ENCODE assay signal across 8 cellular contexts in genomic region chr3:42117175-42118008, GRCh38. TPM values are rescaled to one million over a fixed set of nuclear protein-coding genes. Genes with fewer than 3 reads are reported as not detected.
DNase-seq lines count a peak whose midpoint lies in the region; ATAC-seq, FAIRE-seq and TF ChIP-seq lines count a peak whose summit lies in the region.

No MANE protein-coding gene starts in this region.

- H2AK9ac ChIP-seq in IMR-90 (replicated peaks; ENCODE audit: low read depth, low read length, poor library complexity): peak overlapping the region; percentile 5

- in situ Hi-C loops in IMR-90 (cut with MboI; ENCODE audit: low sequenced_read_pairs) (loop anchor here (5.0 to 25.0 kb wide), 2 partner anchors 75 to 320 kb away; no protein-coding TSS in a partner anchor), mammary epithelial cell (cut with MboI; ENCODE audit: low sequenced_read_pairs in 2 of 2) (no loop called here), HepG2 (cut with HindIII; ENCODE audit: extremely low pct_ligation_motif_present, low pct_unique_long_range_greater_than_20kb) (loop anchor here (10.0 to 25.0 kb wide), 2 partner anchors 77 to 320 kb away; no protein-coding TSS in a partner anchor)

- ATAC-seq in IMR-90 (ENCODE audit: low read depth): peak; percentile 74
- ATAC-seq in HepG2: peak; percentile 69
- ATAC-seq in HG03097 (IDR thresholded peaks at IDR 0.05; ENCODE audit: low FRiP score, unreplicated experiment): no peak
- no peak for ATAC-seq in GM18517 (IDR thresholded peaks at IDR 0.05; ENCODE audit: unreplicated experiment)
- ATAC-seq in activated CD4-positive, CD25-positive, alpha-beta regulatory T cell treated with anti-CD3 and anti-CD28 coated beads, Interleukin-2, amount 50 U/mL, for 24 hours: no peak

- H4K20me1 ChIP-seq in IMR-90 (ENCODE audit: insufficient read depth, low read length) (peaks cover 23% of the 10 kb centered on the region), mammary epithelial cell (ENCODE audit: insufficient read depth, low read length) (no peaks in the 10 kb centered on the region), HepG2 (ENCODE audit: insufficient read depth, low read length) (peaks cover 2% of the 10 kb centered on the region; the same call in 1 of the 2 replicates)

- H3K27ac ChIP-seq in IMR-90 (ENCODE audit: insufficient read depth, low read length) (no peak overlapping the region), mammary epithelial cell (ENCODE audit: insufficient read depth, low read depth, low read length) (peak overlapping the region; percentile 69), HepG2 (ENCODE audit: extremely low read length, insufficient read depth, low read length) (no peak overlapping the region)

- 24% methylated on average over 5 of the region's 14 CpGs; no CpG with 5 or more reads in 1 of the 2 experiments for WGBS in IMR-90 (ENCODE audit: extremely low coverage in 2 of 2, insufficient read length in 1 of 2), 2 experiments
- 2% methylated on average over 9 of the region's 14 CpGs for WGBS in mammary epithelial cell (ENCODE audit: low coverage, missing lambda C conversion rate)
- 76% methylated on average over 14 of the region's 14 CpGs for WGBS in HepG2 (ENCODE audit: low lambda C conversion rate)

- H3K4me3 ChIP-seq in BE2C (ENCODE audit: low read depth, low read length) (no peak overlapping the region), IMR-90 (ENCODE audit: insufficient read depth, low read depth, low read length) (no peak overlapping the region), mammary epithelial cell (replicated peaks in 1 of 3; ENCODE audit: insufficient read depth in 1 of 3, low read depth in 2 of 3, low read length in 3 of 3) (no peak overlapping the region), HepG2 (replicated peaks in 1 of 3; ENCODE audit: insufficient read depth in 1 of 3, low read depth in 2 of 3, low read length in 3 of 3) (no peak overlapping the region)

- H2AFZ ChIP-seq in IMR-90 (replicated peaks; ENCODE audit: low read length, poor library complexity) (peak overlapping the region; percentile 61), mammary epithelial cell (ENCODE audit: low read depth, low read length) (no peak overlapping the region), HepG2 (ENCODE audit: low read length) (no peak overlapping the region)

- peaks cover 7 to 38% of the 10 kb centered on the region in 2 experiments; a peak in 3 of 4 replicates for H3K79me1 ChIP-seq in IMR-90 (ENCODE audit: low read depth in 1 of 2, low read length in 2 of 2)

- H3K23ac ChIP-seq in IMR-90 (ENCODE audit: low read depth, low read length): no peak overlapping the region

- POLR2A ChIA-PET in IMR-90 (lab: Charles Lee; ENCODE audit: unreplicated experiment): no interaction called here
- POLR2A ChIA-PET in HepG2 (lab: Yijun Ruan, JAX): interaction anchor here (1.0 to 4.1 kb wide), 3 partner anchors 13 to 74 kb away, joined by 3 to 30 read pairs (median 6); no protein-coding TSS in a partner anchor

- H3K56ac ChIP-seq in IMR-90 (ENCODE audit: extremely low read depth, insufficient read depth, low read length): no peak overlapping the region

- intact Hi-C loops in IMR-90 (cut with micrococcal nuclease): loop anchor here (2.0 to 5.0 kb wide), 4 partner anchors 67 to 325 kb away; no protein-coding TSS in a partner anchor
- intact Hi-C loops in mammary epithelial cell (cut with micrococcal nuclease): loop anchor here (1.0 to 10.0 kb wide), 5 partner anchors 74 to 427 kb away; no protein-coding TSS in a partner anchor
- intact Hi-C loops in HepG2 (cut with micrococcal nuclease; ENCODE audit: unreplicated experiment): loop anchor here (1.0 to 5.0 kb wide), 4 partner anchors 45 to 225 kb away; no protein-coding TSS in a partner anchor

- no peak overlapping the region for H3K4ac ChIP-seq in IMR-90 (ENCODE audit: low read depth, low read length)

- no peak for TF ChIP-seq EP300 in HepG2 (IDR thresholded peaks at IDR 0.05; ENCODE audit: low read depth in 2 of 2, low read length in 2 of 2)
- TF ChIP-seq EP300 in HepG2 (CRISPR knock-in tag; IDR thresholded peaks at IDR 0.05; ENCODE audit: borderline replicate concordance): no peak

- peak; percentile 54 for TF ChIP-seq CTCF in BE2C (IDR thresholded peaks at IDR 0.05; ENCODE audit: low read depth, low read length)
- TF ChIP-seq CTCF in IMR-90 (conservative IDR thresholded peaks at IDR 0.05; ENCODE audit: low read depth, low read length): peak; percentile 49
- TF ChIP-seq CTCF in mammary epithelial cell (conservative IDR thresholded peaks at IDR 0.05 in 1 of 2, IDR thresholded peaks at IDR 0.05 in 1 of 2; ENCODE audit: extremely low read depth in 1 of 2, insufficient read depth in 1 of 2, low read depth in 1 of 2, low read length in 2 of 2): peak; percentile 66 to 84
- peak; percentile 75 for TF ChIP-seq CTCF in HepG2 (CRISPR knock-in tag; IDR thresholded peaks at IDR 0.05)

- peak overlapping the region; percentile 32; the same call in 1 of the 2 replicates for H2AK5ac ChIP-seq in IMR-90 (ENCODE audit: low read depth, low read length)

- H3K4me1 ChIP-seq in BE2C: no peaks in the 10 kb centered on the region
- peaks cover 9% of the 10 kb centered on the region for H3K4me1 ChIP-seq in IMR-90 (ENCODE audit: control insufficient read depth, insufficient read depth, low read length)
- H3K4me1 ChIP-seq in mammary epithelial cell (ENCODE audit: insufficient read depth, low read length): peaks cover 59% of the 10 kb centered on the region
- H3K4me1 ChIP-seq in HepG2 (ENCODE audit: insufficient read depth, low read length): peaks cover 65% of the 10 kb centered on the region

- no peaks in the 10 kb centered on the region for H3K9me3 ChIP-seq in BE2C
- no peaks in the 10 kb centered on the region for H3K9me3 ChIP-seq in IMR-90 (ENCODE audit: control insufficient read depth, insufficient read depth, low read length)
- H3K9me3 ChIP-seq in mammary epithelial cell (replicated peaks; ENCODE audit: insufficient read depth, low read length): no peaks in the 10 kb centered on the region
- H3K9me3 ChIP-seq in HepG2 (ENCODE audit: low read length): no peaks in the 10 kb centered on the region

- H3K9ac ChIP-seq in IMR-90 (ENCODE audit: low read depth, low read length): no peak overlapping the region
- peak overlapping the region; percentile 36 for H3K9ac ChIP-seq in mammary epithelial cell (ENCODE audit: insufficient read depth, low read length)
- H3K9ac ChIP-seq in HepG2 (ENCODE audit: insufficient read depth, low read depth, low read length): no peak overlapping the region

- TF ChIP-seq POLR2A in IMR-90 (IDR thresholded peaks at IDR 0.05; ENCODE audit: low read depth, low read length) (no peak), HepG2 (IDR thresholded peaks at IDR 0.05; ENCODE audit: insufficient read depth in 1 of 2, low read depth in 2 of 2, low read length in 2 of 2) (no peak)

- FAIRE-seq in HepG2 (lab: Jason Lieb, UNC): peak; percentile 70

- H3K27me3 ChIP-seq in BE2C: no peaks in the 10 kb centered on the region
- no peaks in the 10 kb centered on the region for H3K27me3 ChIP-seq in IMR-90 (ENCODE audit: control insufficient read depth, insufficient read depth, low read length)
- no peaks in the 10 kb centered on the region for H3K27me3 ChIP-seq in mammary epithelial cell (ENCODE audit: insufficient read depth, low read length)
- H3K27me3 ChIP-seq in HepG2 (ENCODE audit: control insufficient read depth in 1 of 2, insufficient read depth in 2 of 2, low read length in 2 of 2): no peaks in the 10 kb centered on the region

- CTCF ChIA-PET in IMR-90 (lab: Yijun Ruan, JAX): interaction anchor here (0.6 to 2.0 kb wide), 7 partner anchors 9 to 377 kb away, joined by 3 to 13 read pairs (median 4); no protein-coding TSS in a partner anchor
- CTCF ChIA-PET in mammary epithelial cell (lab: Charles Lee; ENCODE audit: low non-redundant PET): interaction anchor here (0.6 to 2.0 kb wide), 10 partner anchors 14 to 225 kb away, joined by 3 to 29 read pairs (median 3); no protein-coding TSS in a partner anchor
- CTCF ChIA-PET in HepG2 (lab: Yijun Ruan, JAX; ENCODE audit: low intra/inter-chr PET ratio, low total read pairs): interaction anchor here (1.2 to 5.2 kb wide), 3 partner anchors 74 to 111 kb away, joined by 3 to 104 read pairs (median 6); no protein-coding TSS in a partner anchor

- TF ChIP-seq RAD21 in IMR-90 (IDR thresholded peaks at IDR 0.05; ENCODE audit: low read length) (peak; percentile 46), HepG2 (CRISPR knock-in tag; IDR thresholded peaks at IDR 0.05) (peak; percentile 70; the same call in 1 of the 2 replicates)

- no peak overlapping the region for H4K5ac ChIP-seq in IMR-90 (ENCODE audit: low read depth, low read length)

- BruUV-seq in IMR-90 (replicated peaks; lab: Mats Ljungman, UMichigan): no TSS peak
- BruUV-seq in mammary epithelial cell (replicated peaks; lab: Mats Ljungman, UMichigan): no TSS peak
- no TSS peak for BruUV-seq in HepG2 (replicated peaks; lab: Mats Ljungman, UMichigan)

- no peaks in the 10 kb centered on the region for H3K36me3 ChIP-seq in BE2C
- no peaks in the 10 kb centered on the region for H3K36me3 ChIP-seq in IMR-90 (ENCODE audit: control insufficient read depth, insufficient read depth, low read length)
- H3K36me3 ChIP-seq in mammary epithelial cell (ENCODE audit: insufficient read depth, low read length): no peaks in the 10 kb centered on the region
- H3K36me3 ChIP-seq in HepG2 (replicated peaks in 1 of 2; ENCODE audit: control insufficient read depth in 1 of 2, insufficient read depth in 2 of 2, low read length in 2 of 2): no peaks in the 10 kb centered on the region

- DNase-seq in BE2C: peak; percentile 29
- peak; percentile 75 for DNase-seq in IMR-90
- DNase-seq in mammary epithelial cell: peak; percentile 76
- DNase-seq in HepG2 (ENCODE audit: low spot score): no peak
- peak; percentile 55 for DNase-seq in ureter (ENCODE audit: low spot score)

- H2BK120ac ChIP-seq in IMR-90 (ENCODE audit: low read depth, low read length): no peak overlapping the region

- H3K18ac ChIP-seq in IMR-90 (ENCODE audit: low read depth, low read length): no peak overlapping the region

- dilution Hi-C loops in IMR-90 (cut with HindIII; ENCODE audit: low sequenced_read_pairs, unreplicated experiment): no loop called here
- dilution Hi-C loops in mammary epithelial cell (cut with HindIII; ENCODE audit: low sequenced_read_pairs): loop anchor here (25.0 kb wide), 1 partner anchor 320 kb away; no protein-coding TSS in a partner anchor

- H3K79me2 ChIP-seq in mammary epithelial cell (ENCODE audit: insufficient read depth, low read length) (peaks cover 59% of the 10 kb centered on the region), HepG2 (ENCODE audit: insufficient read depth, low read length) (peaks cover 4% of the 10 kb centered on the region)

- H2BK5ac ChIP-seq in IMR-90 (ENCODE audit: low read depth, low read length, poor library complexity, severe bottlenecking): no peak overlapping the region

- H2BK20ac ChIP-seq in IMR-90 (ENCODE audit: low read depth, low read length): no peak overlapping the region

- 0 out of 2 replicates have a peak overlapping the region, but pooled peaks have one; percentile 16 for H4K91ac ChIP-seq in IMR-90 (ENCODE audit: insufficient read depth, low read depth, low read length)

- H4K8ac ChIP-seq in IMR-90 (ENCODE audit: low read depth in 2 of 2, low read length in 2 of 2): no peak overlapping the region

- H3K4me2 ChIP-seq in IMR-90 (ENCODE audit: low read depth, low read length) (peak overlapping the region; percentile 37), mammary epithelial cell (ENCODE audit: insufficient read depth, low read depth, low read length) (peak overlapping the region; percentile 34), HepG2 (ENCODE audit: low read depth, low read length) (no peak overlapping the region)

- no peak overlapping the region for H2BK15ac ChIP-seq in IMR-90 (ENCODE audit: low read depth, low read length)

- H3K9me1 ChIP-seq in IMR-90 (ENCODE audit: insufficient read depth, low read length): peaks cover 14% of the 10 kb centered on the region; the same call in 1 of the 2 replicates

- H3K14ac ChIP-seq in IMR-90 (replicated peaks; ENCODE audit: low read depth, low read length): no peak overlapping the region

RNA-seq across cellular contexts. Expression of gene TRAK1, which starts 26.2 kb away (rescaled TPM):
- 19.2 TPM for polyA plus RNA-seq in BE2C (2012; ENCODE audit: insufficient read depth, insufficient read length, low read depth)
- total RNA-seq in IMR-90 (2012; rRNA removed) (26.7 and 28.1 TPM in 2 replicates), mammary epithelial cell (10 to 100 TPM; 64.5 to 67.2 TPM), HepG2 (2016; rRNA removed; fragmentation: Illumina TruSeq; extraction: Trizol) (20.5 and 22.8 TPM in 2 replicates), ureter (142 TPM)
- polyA plus RNA-seq in IMR-90 (2012; rRNA removed) (21.7 and 25.6 TPM in 2 replicates), mammary epithelial cell (36.6 TPM), HepG2 (2011; rRNA removed) (40.8 and 46.6 TPM in 2 replicates)
- polyA plus RNA-seq in IMR-90 (2012; cell fraction: cytosol; rRNA removed): 11.6 and 17.8 TPM in 2 replicates
- polyA plus RNA-seq in IMR-90 (2012; cell fraction: nucleus; rRNA removed; ENCODE audit: low replicate concordance): 30.8 and 31.5 TPM in 2 replicates
- 56.6 TPM for polyA minus RNA-seq in mammary epithelial cell
- total RNA-seq in HepG2 (2016; cell fraction: cytosol; rRNA removed; fragmentation: Illumina TruSeq; extraction: Trizol; ENCODE audit: low read depth): 7.0 and 7.4 TPM in 2 replicates
- 18.0 and 21.4 TPM in 2 replicates for total RNA-seq in HepG2 (2016; cell fraction: insoluble cytoplasmic fraction; rRNA removed; fragmentation: Illumina TruSeq; extraction: Trizol)
- 20.7 and 21.5 TPM in 2 replicates for total RNA-seq in HepG2 (2016; cell fraction: membrane; rRNA removed; fragmentation: Illumina TruSeq; extraction: Trizol)
- total RNA-seq in HepG2 (2016; cell fraction: nucleus; rRNA removed; fragmentation: Illumina TruSeq; extraction: Trizol): 26.3 and 30.0 TPM in 2 replicates
- polyA plus RNA-seq in HepG2 (2011; cell fraction: cytosol; rRNA removed): 29.8 and 35.8 TPM in 2 replicates
- polyA plus RNA-seq in HepG2 (2011; cell fraction: nucleus; rRNA removed): 63.9 and 75.8 TPM in 2 replicates
- polyA plus RNA-seq in HepG2 (2012): 21.6 and 24.2 TPM in 2 replicates
- polyA plus RNA-seq in HepG2 (2016; cell fraction: cytosol; fragmentation: Illumina TruSeq; extraction: Trizol; ENCODE audit: low read depth): 3.6 and 5.4 TPM in 2 replicates
- 16.6 and 20.2 TPM in 2 replicates for polyA plus RNA-seq in HepG2 (2016; cell fraction: insoluble cytoplasmic fraction; fragmentation: Illumina TruSeq; extraction: Trizol; ENCODE audit: low read depth)
- polyA plus RNA-seq in HepG2 (2016; cell fraction: membrane; fragmentation: Illumina TruSeq; extraction: Trizol; ENCODE audit: low read depth): 11.6 and 12.7 TPM in 2 replicates
- 39.7 and 45.7 TPM in 2 replicates for polyA plus RNA-seq in HepG2 (2016; cell fraction: nucleus; fragmentation: Illumina TruSeq; extraction: Trizol; ENCODE audit: insufficient read depth, low read depth)
- polyA minus RNA-seq in HepG2 (2011; rRNA and poly(A)+ RNA removed; ENCODE audit: low replicate concordance): 22.1 and 65.6 TPM in 2 replicates
- polyA minus RNA-seq in HepG2 (2011; cell fraction: cytosol; rRNA and poly(A)+ RNA removed): 39.4 and 40.2 TPM in 2 replicates
- polyA minus RNA-seq in HepG2 (2011; cell fraction: nucleus; rRNA and poly(A)+ RNA removed): 71.6 and 79.1 TPM in 2 replicates

Comparison
In these comparisons a context has a peak if more than half of its experiments do, and no peak if none do; other contexts are left out.
1. ATAC-seq: peak in IMR-90 (single experiment) and HepG2 (single experiment); none in HG03097 (single experiment), GM18517 (single experiment) and activated CD4-positive, CD25-positive, alpha-beta regulatory T cell treated with anti-CD3 and anti-CD28 coated beads, Interleukin-2, amount 50 U/mL, for 24 hours (0 of 2).
2. in situ Hi-C loops: an anchor here in IMR-90 (5.0 to 25.0 kb wide) and HepG2 (10.0 to 25.0 kb wide); none called in mammary epithelial cell.
3. Peak in every context shown above with its lines, with median percentiles within 50 percentile points of each other: CTCF ChIP-seq.